In the genomic region with DNA sequence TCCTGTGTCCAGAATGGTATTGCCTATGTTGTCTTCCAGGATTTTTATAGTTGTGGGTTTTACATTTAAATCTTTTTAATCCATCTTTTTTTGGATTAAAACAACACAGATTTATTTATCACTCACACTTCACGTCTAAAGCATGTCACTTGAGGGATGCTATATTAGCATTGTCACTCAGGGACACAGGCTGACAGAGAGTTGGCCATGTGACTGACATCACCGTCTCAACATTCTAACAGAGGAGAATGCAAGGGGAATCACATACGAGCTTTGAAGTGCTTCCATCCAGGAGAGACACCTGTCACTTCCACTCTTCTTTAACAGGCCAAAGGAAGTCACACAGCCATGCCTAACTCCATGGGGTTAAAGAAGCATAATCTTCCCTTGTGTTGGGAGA, we compare ENCODE assay signal across 28 cellular contexts.
"Had no signal": no experiment of that assay in that cellular context is flagged by ENCODE, and none has a peak within 500 bp of the region (broad histone marks: within the 10 kb centered on the region; RNA-seq: fewer than 3 reads in every experiment).

No MANE protein-coding gene starts in this region.

- H3K27me3 ChIP-seq: stomach, suprapubic skin, testis, thyroid gland, tibial artery, tibial nerve, transverse colon, upper lobe of left lung, upper lobe of right lung, uterus, vagina had no signal

- H3K36me3 ChIP-seq: stomach, suprapubic skin, thoracic aorta, thyroid gland, tibial artery, transverse colon, upper lobe of left lung, upper lobe of right lung, uterus, vagina had no signal

- H3K9me3 Mint-ChIP-seq: type B pancreatic cell had no signal

- H3K4me3 ChIP-seq: stomach, suprapubic skin, testis, thoracic aorta, thyroid gland, tibial artery, tibial nerve, transverse colon, upper lobe of left lung, upper lobe of right lung, uterus, vagina had no signal

- H3K27me3 Mint-ChIP-seq: stimulated activated memory B cell treated with anti-CD40 and anti-IgM and Interleukin-4, amounts not matched to agents 10 μg/mL and 1 μg/mL and 100 μg/mL, for 72 hours; stimulated activated naive B cell treated with anti-CD40 and anti-IgM and Interleukin-4, amounts not matched to agents 10 μg/mL and 1 μg/mL and 100 μg/mL, for 72 hours; stimulated activated naive CD8-positive, alpha-beta T cell treated with anti-CD3 and anti-CD28 coated beads, Interleukin-15, Interleukin-2, amounts not matched to agents 100 ng/mL and 50 ng/mL, for 24 hours; type B pancreatic cell had no signal

- H3K27ac Mint-ChIP-seq: stimulated activated effector memory CD8-positive, alpha-beta T cell treated with anti-CD3 and anti-CD28 coated beads, Interleukin-12 subunit alpha, Interleukin-12 subunit beta, amount 100 ng/mL, for 72 hours; stimulated activated memory B cell treated with anti-CD40 and anti-IgM and Interleukin-4, amounts not matched to agents 10 μg/mL and 1 μg/mL and 100 μg/mL, for 72 hours; stimulated activated naive B cell treated with anti-CD40 and anti-IgM and Interleukin-4, amounts not matched to agents 10 μg/mL and 1 μg/mL and 100 μg/mL, for 72 hours; stimulated activated naive CD8-positive, alpha-beta T cell treated with anti-CD3 and anti-CD28 coated beads, Interleukin-15, amount 100 ng/mL, for 72 hours; stimulated activated naive CD8-positive, alpha-beta T cell treated with anti-CD3 and anti-CD28 coated beads, Interleukin-15, Interleukin-2, amounts not matched to agents 100 ng/mL and 50 ng/mL, for 24 hours; type B pancreatic cell had no signal

- H3K4me3 Mint-ChIP-seq: stimulated activated effector memory CD8-positive, alpha-beta T cell treated with anti-CD3 and anti-CD28 coated beads, Interleukin-12 subunit alpha, Interleukin-12 subunit beta, amount 100 ng/mL, for 72 hours; stimulated activated memory B cell treated with anti-CD40 and anti-IgM and Interleukin-4, amounts not matched to agents 10 μg/mL and 1 μg/mL and 100 μg/mL, for 72 hours; stimulated activated naive B cell treated with anti-CD40 and anti-IgM and Interleukin-4, amounts not matched to agents 10 μg/mL and 1 μg/mL and 100 μg/mL, for 72 hours; stimulated activated naive CD8-positive, alpha-beta T cell treated with anti-CD3 and anti-CD28 coated beads, Interleukin-15, amount 100 ng/mL, for 72 hours; stimulated activated naive CD8-positive, alpha-beta T cell treated with anti-CD3 and anti-CD28 coated beads, Interleukin-15, Interleukin-2, amounts not matched to agents 100 ng/mL and 50 ng/mL, for 24 hours; type B pancreatic cell had no signal

- H3K36me3 Mint-ChIP-seq: stimulated activated effector memory CD8-positive, alpha-beta T cell treated with anti-CD3 and anti-CD28 coated beads, Interleukin-12 subunit alpha, Interleukin-12 subunit beta, amount 100 ng/mL, for 72 hours; stimulated activated memory B cell treated with anti-CD40 and anti-IgM and Interleukin-4, amounts not matched to agents 10 μg/mL and 1 μg/mL and 100 μg/mL, for 72 hours; stimulated activated naive B cell treated with anti-CD40 and anti-IgM and Interleukin-4, amounts not matched to agents 10 μg/mL and 1 μg/mL and 100 μg/mL, for 72 hours; type B pancreatic cell had no signal

- H3K27ac ChIP-seq: stomach, suprapubic skin, testis, thoracic aorta, thyroid gland, tibial artery, tibial nerve, transverse colon, upper lobe of left lung, upper lobe of right lung, uterus, vagina had no signal

- ATAC-seq: stimulated activated effector memory CD8-positive, alpha-beta T cell treated with anti-CD3 and anti-CD28 coated beads, Interleukin-12 subunit alpha, Interleukin-12 subunit beta, amount 100 ng/mL, for 72 hours; stimulated activated memory B cell treated with anti-CD40 and anti-IgM and Interleukin-4, amounts not matched to agents 10 μg/mL and 1 μg/mL and 100 μg/mL, for 72 hours; stimulated activated naive B cell treated with anti-CD40 and anti-IgM and Interleukin-4, amounts not matched to agents 10 μg/mL and 1 μg/mL and 100 μg/mL, for 72 hours; stimulated activated naive CD8-positive, alpha-beta T cell treated with anti-CD3 and anti-CD28 coated beads, Interleukin-15, amount 100 ng/mL, for 72 hours; stimulated activated naive CD8-positive, alpha-beta T cell treated with anti-CD3 and anti-CD28 coated beads, Interleukin-15, Interleukin-2, amounts not matched to agents 100 U/mL and 50 U/mL, for 24 hours; upper lobe of right lung had no signal

- H3K4me1 Mint-ChIP-seq: stimulated activated effector memory CD8-positive, alpha-beta T cell treated with anti-CD3 and anti-CD28 coated beads, Interleukin-12 subunit alpha, Interleukin-12 subunit beta, amount 100 ng/mL, for 72 hours; stimulated activated memory B cell treated with anti-CD40 and anti-IgM and Interleukin-4, amounts not matched to agents 10 μg/mL and 1 μg/mL and 100 μg/mL, for 72 hours; stimulated activated naive B cell treated with anti-CD40 and anti-IgM and Interleukin-4, amounts not matched to agents 10 μg/mL and 1 μg/mL and 100 μg/mL, for 72 hours; stimulated activated naive CD8-positive, alpha-beta T cell treated with anti-CD3 and anti-CD28 coated beads, Interleukin-15, amount 100 ng/mL, for 72 hours had no signal

- H3K4me1 ChIP-seq: stomach, suprapubic skin, testis, thyroid gland, tibial artery, tibial nerve, transverse colon, upper lobe of left lung, upper lobe of right lung, uterus, vagina had no signal

- H3K9me3 ChIP-seq: stomach, suprapubic skin, testis, thoracic aorta, thyroid gland, tibial artery, transverse colon, upper lobe of left lung, uterus, vagina had no signal

- DNase-seq: stimulated activated CD4-positive, alpha-beta T cell treated with anti-CD3 and anti-CD28 coated beads, Interleukin-2, amount 100 ng/mL, for 48 hours; stimulated activated CD4-positive, alpha-beta T cell treated with anti-CD3 and anti-CD28 coated beads, Interleukin-4, amount 100 ng/mL, for 1 hour; stimulated activated CD4-positive, alpha-beta T cell treated with anti-CD3 and anti-CD28 coated beads, Interleukin-4, amount 100 ng/mL, for 24 hours; stimulated activated CD4-positive, alpha-beta T cell treated with anti-CD3 and anti-CD28 coated beads, Interleukin-4, amount 100 ng/mL, for 4 hours; stimulated activated CD8-positive, alpha-beta memory T cell treated with anti-CD3 and anti-CD28 coated beads, Interleukin-4, amount 100 ng/mL, for 48 hours; stimulated activated naive B cell treated with anti-CD40 and anti-IgM and Interleukin-4, amounts not matched to agents 10 μg/mL and 1 μg/mL and 100 μg/mL, for 72 hours; stimulated activated naive CD4-positive, alpha-beta T cell; stimulated activated naive CD4-positive, alpha-beta T cell treated with Interleukin-2 at 50 U/mL for 16 hours; stimulated activated naive CD8-positive, alpha-beta T cell treated with anti-CD3 and anti-CD28 coated beads, Interleukin-15, amount 100 ng/mL, for 72 hours; stimulated activated naive CD8-positive, alpha-beta T cell treated with anti-CD3 and anti-CD28 coated beads, Interleukin-15, Interleukin-2, amounts not matched to agents 100 U/mL and 50 U/mL, for 24 hours; stomach; substantia nigra; testis; thyroid gland; tibial artery; transverse colon; trophoblast cell; upper lobe of left lung; upper lobe of right lung; uterus had no signal
